In genomic region chr7:23530901-23531793, GRCh38 we compare ENCODE assay signal across 8 cellular contexts. TPM values are rescaled to one million over a fixed set of nuclear protein-coding genes. Genes with fewer than 3 reads are reported as not detected.
DNase-seq lines count a peak whose midpoint lies in the region; ATAC-seq and TF ChIP-seq lines count a peak whose summit lies in the region.

No MANE protein-coding gene starts in this region.

- TF ChIP-seq EP300 in stomach (IDR thresholded peaks at IDR 0.05): no peak

- H3K4me3 Mint-ChIP-seq in CD4-positive, CD25-positive, alpha-beta regulatory T cell: peak overlapping the region; percentile 98 to 99 (median 99)
- H3K4me3 Mint-ChIP-seq in natural killer cell treated with Interleukin-12 subunit alpha and Interleukin-12 subunit beta and Interleukin-15 and Interleukin-18, amount 100 ng/mL, for 72 hours: peak overlapping the region; percentile 94

- H3K36me3 ChIP-seq in CD4-positive, CD25-positive, alpha-beta regulatory T cell (ENCODE audit: control insufficient read depth, insufficient read depth, low read length): peaks cover 2% of the 10 kb centered on the region
- H3K36me3 ChIP-seq in stomach: no peaks in the 10 kb centered on the region

- peak overlapping the region; percentile 100 for H3K4me3 ChIP-seq in CD4-positive, CD25-positive, alpha-beta regulatory T cell (ENCODE audit: low read depth, low read length)
- H3K4me3 ChIP-seq in fibroblast of pulmonary artery (replicated peaks; ENCODE audit: low read depth, low read length) (peak overlapping the region; percentile 98), stomach (peak overlapping the region; percentile 72 to 93 (median 84))

- H3K9me3 ChIP-seq in CD4-positive, CD25-positive, alpha-beta regulatory T cell (ENCODE audit: control insufficient read depth in 2 of 2, low read length in 2 of 2): no peaks in the 10 kb centered on the region
- H3K9me3 ChIP-seq in stomach: no peaks in the 10 kb centered on the region

- peaks cover 0 to 2% (median 0%) of the 10 kb centered on the region in 7 donors for H3K9me3 Mint-ChIP-seq in CD4-positive, CD25-positive, alpha-beta regulatory T cell
- no peaks in the 10 kb centered on the region for H3K9me3 Mint-ChIP-seq in natural killer cell treated with Interleukin-12 subunit alpha and Interleukin-12 subunit beta and Interleukin-15 and Interleukin-18, amount 100 ng/mL, for 72 hours

- peaks cover 11% of the 10 kb centered on the region for H3K36me3 Mint-ChIP-seq in CD4-positive, CD25-positive, alpha-beta regulatory T cell
- H3K36me3 Mint-ChIP-seq in natural killer cell treated with Interleukin-12 subunit alpha and Interleukin-12 subunit beta and Interleukin-15 and Interleukin-18, amount 100 ng/mL, for 72 hours: peaks cover 16% of the 10 kb centered on the region

- H3K4me1 ChIP-seq in CD4-positive, CD25-positive, alpha-beta regulatory T cell (ENCODE audit: control insufficient read depth, insufficient read depth, low read length, poor library complexity, severe bottlenecking): peaks cover 41% of the 10 kb centered on the region
- H3K4me1 ChIP-seq in stomach: peaks cover 27 to 51% (median 40%) of the 10 kb centered on the region in 4 donors

- peak; percentile 38 to 56 (median 53) for DNase-seq in CD4-positive, CD25-positive, alpha-beta regulatory T cell
- DNase-seq in OCI-M1 (lab: John Stamatoyannopoulos, UW) (peak; percentile 57), fibroblast of pulmonary artery (ENCODE audit: low read depth) (peak; percentile 73), stomach (peak; percentile 48)
- DNase-seq in activated effector memory CD4-positive, alpha-beta T cell treated with Interleukin-2 at 50 U/mL for 16 hours: peak; percentile 21
- peak; percentile 77 for DNase-seq in natural killer cell treated with Interleukin-12 subunit alpha and Interleukin-12 subunit beta and Interleukin-15 and Interleukin-18, amount 100 ng/mL, for 72 hours (ENCODE audit: low spot score)

- TF ChIP-seq POLR2A in stomach (IDR thresholded peaks at IDR 0.05): no peak

- H3K27ac Mint-ChIP-seq in CD4-positive, CD25-positive, alpha-beta regulatory T cell: peak overlapping the region; percentile 95 to 100 (median 99)
- H3K27ac Mint-ChIP-seq in natural killer cell treated with Interleukin-12 subunit alpha and Interleukin-12 subunit beta and Interleukin-15 and Interleukin-18, amount 100 ng/mL, for 72 hours: peak overlapping the region; percentile 97 to 100

- no peak for TF ChIP-seq CTCF in fibroblast of pulmonary artery (IDR thresholded peaks at IDR 0.05; ENCODE audit: low read length, missing control alignments)
- TF ChIP-seq CTCF in stomach (IDR thresholded peaks at IDR 0.05): no peak

- WGBS in stomach, 5 donors: 0 to 1% (median 0%) methylated on average over 40 to 58 of the region's 58 CpGs

- peaks cover 36 to 57% (median 46%) of the 10 kb centered on the region in 4 donors for H3K4me1 Mint-ChIP-seq in CD4-positive, CD25-positive, alpha-beta regulatory T cell
- H3K4me1 Mint-ChIP-seq in natural killer cell treated with Interleukin-12 subunit alpha and Interleukin-12 subunit beta and Interleukin-15 and Interleukin-18, amount 100 ng/mL, for 72 hours (ENCODE audit: low read depth in 2 of 2): peaks cover 23 to 36% of the 10 kb centered on the region in 2 donors

- ATAC-seq in CD4-positive, CD25-positive, alpha-beta regulatory T cell (ENCODE audit: low read depth in 2 of 2): peak; percentile 32 to 40
- ATAC-seq in GM19351 (IDR thresholded peaks at IDR 0.05; ENCODE audit: unreplicated experiment): peak; percentile 33
- peak; percentile 13 for ATAC-seq in HG03457 (IDR thresholded peaks at IDR 0.05; ENCODE audit: unreplicated experiment)
- peak; percentile 69 to 74 for ATAC-seq in natural killer cell treated with Interleukin-12 subunit alpha and Interleukin-12 subunit beta and Interleukin-15 and Interleukin-18, amount 100 ng/mL, for 72 hours

- intact Hi-C loops in stomach (cut with DNase I; ENCODE audit: low total_unique reads): no loop called here

- H3K27me3 Mint-ChIP-seq in CD4-positive, CD25-positive, alpha-beta regulatory T cell: peaks cover 5% of the 10 kb centered on the region
- no peaks in the 10 kb centered on the region for H3K27me3 Mint-ChIP-seq in natural killer cell treated with Interleukin-12 subunit alpha and Interleukin-12 subunit beta and Interleukin-15 and Interleukin-18, amount 100 ng/mL, for 72 hours

- H3K27ac ChIP-seq in CD4-positive, CD25-positive, alpha-beta regulatory T cell (ENCODE audit: insufficient read depth, low read length, poor library complexity, severe bottlenecking): peak overlapping the region; percentile 96
- H3K27ac ChIP-seq in stomach: peak overlapping the region; percentile 87 to 98 (median 97)

- H3K27me3 ChIP-seq in CD4-positive, CD25-positive, alpha-beta regulatory T cell (ENCODE audit: control insufficient read depth, insufficient read depth, low read length): no peaks in the 10 kb centered on the region
- no peaks in the 10 kb centered on the region for H3K27me3 ChIP-seq in stomach

RNA-seq across cellular contexts. Expression of gene TRA2A, which starts 0.6 kb away (rescaled TPM):
- 292 TPM for total RNA-seq in CD4-positive, CD25-positive, alpha-beta regulatory T cell
- 10 to 100 TPM; 32.6 to 71.6 (median 51.0) TPM for polyA plus RNA-seq in CD4-positive, CD25-positive, alpha-beta regulatory T cell
- 100 to 1,000 TPM; 124 to 125 TPM for total RNA-seq in natural killer cell treated with Interleukin-12 subunit alpha and Interleukin-12 subunit beta and Interleukin-15 and Interleukin-18, amount 100 ng/mL, for 72 hours
- total RNA-seq in stomach: 10 to 100 TPM; 24.5 to 87.2 (median 43.4) TPM
- 10 to 100 TPM; 36.8 to 53.4 (median 36.9) TPM for polyA plus RNA-seq in stomach

Comparison
In these comparisons a context has a peak if more than half of its experiments do, and no peak if none do; other contexts are left out.
1. Peak in every context shown above with its lines: DNase-seq, ATAC-seq, H3K4me3 ChIP-seq and H3K27ac ChIP-seq.
2. ATAC-seq: peak in every context shown above with its lines; median percentile 72 in natural killer cell treated with Interleukin-12 subunit alpha and Interleukin-12 subunit beta and Interleukin-15 and Interleukin-18, amount 100 ng/mL, for 72 hours; 36 in CD4-positive, CD25-positive, alpha-beta regulatory T cell; 33 in GM19351; 13 in HG03457.
3. DNase-seq: peak in every context shown above with its lines; median percentile 77 in natural killer cell treated with Interleukin-12 subunit alpha and Interleukin-12 subunit beta and Interleukin-15 and Interleukin-18, amount 100 ng/mL, for 72 hours; 73 in fibroblast of pulmonary artery; 57 in OCI-M1; 53 in CD4-positive, CD25-positive, alpha-beta regulatory T cell; 48 in stomach; 21 in activated effector memory CD4-positive, alpha-beta T cell treated with Interleukin-2 at 50 U/mL for 16 hours.